Comparison of ENCODE assay signal across 17 cellular contexts in the genomic region with DNA sequence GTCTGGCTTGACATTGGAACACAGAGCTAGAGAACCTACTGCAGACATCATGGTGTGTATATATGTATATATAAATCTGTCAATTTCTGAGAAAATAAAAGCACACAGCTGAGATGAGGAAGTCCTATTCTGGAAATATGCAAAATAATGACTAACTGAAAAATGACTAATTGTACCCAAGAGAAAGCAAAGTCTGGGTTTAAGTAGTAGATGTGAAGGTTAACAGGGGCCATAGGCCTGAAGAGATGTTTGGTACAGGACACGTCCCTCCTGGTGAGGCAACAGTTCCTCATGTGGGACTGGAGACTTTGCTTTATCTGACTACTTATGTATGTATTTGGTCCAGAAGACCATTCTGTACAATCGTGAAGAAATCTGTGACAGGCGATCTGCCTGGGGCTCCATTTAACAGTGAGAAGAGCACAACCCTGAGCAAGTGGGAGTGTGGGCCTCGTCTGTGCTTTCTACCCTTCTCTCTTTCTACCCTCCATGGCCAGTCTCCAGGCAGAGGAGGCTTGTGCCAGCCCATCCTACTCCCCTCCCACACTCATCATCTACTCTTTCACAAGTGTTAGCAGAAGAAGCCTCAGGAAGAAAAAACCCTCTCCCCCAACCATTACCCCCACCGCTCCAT.
DNase-seq lines count a peak whose midpoint lies in the region; ATAC-seq lines count a peak whose summit lies in the region.
"Had no signal": no experiment of that assay in that cellular context is flagged by ENCODE, and none has a peak within 500 bp of the region (broad histone marks: within the 10 kb centered on the region; RNA-seq: fewer than 3 reads in every experiment).

No MANE protein-coding gene starts in this region.

- CTCF ChIA-PET in activated naive CD4-positive, alpha-beta T cell treated with anti-CD3 and anti-CD28 coated beads for 36 hours (lab: Charles Lee) = no interaction called here

- peaks cover 13% of the 10 kb centered on the region for H3K4me1 Mint-ChIP-seq in activated naive CD4-positive, alpha-beta T cell treated with anti-CD3 and anti-CD28 coated beads for 36 hours (ENCODE audit: low read depth)
- peaks cover 9% of the 10 kb centered on the region for H3K4me1 Mint-ChIP-seq in activated T-cell treated with anti-CD3 and anti-CD28 coated beads, Interleukin-2, amount 50 U/mL, for 72 hours (ENCODE audit: low read depth)
- peaks cover 16% of the 10 kb centered on the region for H3K4me1 Mint-ChIP-seq in stimulated activated naive CD8-positive, alpha-beta T cell treated with anti-CD3 and anti-CD28 coated beads, Interleukin-15, amount 100 ng/mL, for 72 hours
- H3K4me1 Mint-ChIP-seq: central memory CD8-positive, alpha-beta T cell; naive B cell had no signal

- DNase-seq in activated naive CD4-positive, alpha-beta T cell treated with anti-CD3 and anti-CD28 coated beads for 36 hours = peak; percentile 10
- DNase-seq in activated naive CD4-positive, alpha-beta T cell treated with anti-CD3 and anti-CD28 coated beads, Interleukin-2, amount 50 U/mL, for 16 hours = no peak
- peak in 1 of 2 donors; percentile 1 for DNase-seq in activated T-cell treated with anti-CD3 and anti-CD28 coated beads, Interleukin-2, amount 50 U/mL, for 72 hours
- no peak for DNase-seq in stimulated activated naive CD8-positive, alpha-beta T cell treated with anti-CD3 and anti-CD28 coated beads, Interleukin-15, amount 100 ng/mL, for 72 hours
- no peak for DNase-seq in GM19240 (ENCODE audit: insufficient read length, low spot score)
- no peak for DNase-seq in NCI-H1417 (lab: John Stamatoyannopoulos, UW)
- DNase-seq: Calu3, head of caudate nucleus, naive B cell, NCI-H187, NCI-H526 treated with DMSO at 0.1 percent for 48 hours, psoas muscle, T-helper 2 cell, tibial artery had no signal

- H3K27ac Mint-ChIP-seq in activated naive CD4-positive, alpha-beta T cell treated with anti-CD3 and anti-CD28 coated beads for 36 hours = peak overlapping the region; percentile 68
- H3K27ac Mint-ChIP-seq in activated T-cell treated with anti-CD3 and anti-CD28 coated beads, Interleukin-2, amount 50 U/mL, for 72 hours = peak overlapping the region; percentile 45
- H3K27ac Mint-ChIP-seq in stimulated activated naive CD8-positive, alpha-beta T cell treated with anti-CD3 and anti-CD28 coated beads, Interleukin-15, amount 100 ng/mL, for 72 hours = peak overlapping the region; percentile 20 to 24

- intact Hi-C loops in activated naive CD4-positive, alpha-beta T cell treated with anti-CD3 and anti-CD28 coated beads for 36 hours (cut with micrococcal nuclease) = loop anchor here (1.0 to 5.0 kb wide), 2 partner anchors 40 to 97 kb away; a partner anchor contains a TSS

- H3K27me3 Mint-ChIP-seq in activated naive CD4-positive, alpha-beta T cell treated with anti-CD3 and anti-CD28 coated beads for 36 hours (ENCODE audit: low read depth) = peaks cover 6% of the 10 kb centered on the region
- peaks cover 12% of the 10 kb centered on the region for H3K27me3 Mint-ChIP-seq in activated T-cell treated with anti-CD3 and anti-CD28 coated beads, Interleukin-2, amount 50 U/mL, for 72 hours (ENCODE audit: low read depth)
- H3K27me3 Mint-ChIP-seq in stimulated activated naive CD8-positive, alpha-beta T cell treated with anti-CD3 and anti-CD28 coated beads, Interleukin-15, amount 100 ng/mL, for 72 hours = peaks cover 7% of the 10 kb centered on the region
- H3K27me3 Mint-ChIP-seq: central memory CD8-positive, alpha-beta T cell; naive B cell had no signal

- peak; percentile 57 for ATAC-seq in HG03060 (IDR thresholded peaks at IDR 0.05; ENCODE audit: low read depth, unreplicated experiment)
- peak; percentile 75 to 87 for ATAC-seq in activated T-cell treated with anti-CD3 and anti-CD28 coated beads, Interleukin-2, amount 50 U/mL, for 72 hours (replicated peaks in 1 of 2)
- peak; percentile 83 for ATAC-seq in stimulated activated naive CD8-positive, alpha-beta T cell treated with anti-CD3 and anti-CD28 coated beads, Interleukin-15, amount 100 ng/mL, for 72 hours
- no peak for ATAC-seq in GM21447 (IDR thresholded peaks at IDR 0.05; ENCODE audit: unreplicated experiment)
- ATAC-seq: psoas muscle had no signal

- H3K36me3 Mint-ChIP-seq in activated naive CD4-positive, alpha-beta T cell treated with anti-CD3 and anti-CD28 coated beads for 36 hours (ENCODE audit: low read depth) = no peaks in the 10 kb centered on the region
- H3K36me3 Mint-ChIP-seq in activated T-cell treated with anti-CD3 and anti-CD28 coated beads, Interleukin-2, amount 50 U/mL, for 72 hours (ENCODE audit: insufficient read depth in 2 of 2) = no peaks in the 10 kb centered on the region
- H3K36me3 Mint-ChIP-seq: naive B cell had no signal

- no peaks in the 10 kb centered on the region for H3K9me3 Mint-ChIP-seq in activated naive CD4-positive, alpha-beta T cell treated with anti-CD3 and anti-CD28 coated beads for 36 hours
- peaks cover 0 to 3% of the 10 kb centered on the region in 2 donors for H3K9me3 Mint-ChIP-seq in activated T-cell treated with anti-CD3 and anti-CD28 coated beads, Interleukin-2, amount 50 U/mL, for 72 hours
- H3K9me3 Mint-ChIP-seq in stimulated activated naive CD8-positive, alpha-beta T cell treated with anti-CD3 and anti-CD28 coated beads, Interleukin-15, amount 100 ng/mL, for 72 hours = no peaks in the 10 kb centered on the region
- H3K9me3 Mint-ChIP-seq: central memory CD8-positive, alpha-beta T cell; naive B cell had no signal

- H3K4me3 Mint-ChIP-seq in activated naive CD4-positive, alpha-beta T cell treated with anti-CD3 and anti-CD28 coated beads for 36 hours = no peak overlapping the region
- peak overlapping the region; percentile 11 to 20 for H3K4me3 Mint-ChIP-seq in activated T-cell treated with anti-CD3 and anti-CD28 coated beads, Interleukin-2, amount 50 U/mL, for 72 hours
- H3K4me3 Mint-ChIP-seq in stimulated activated naive CD8-positive, alpha-beta T cell treated with anti-CD3 and anti-CD28 coated beads, Interleukin-15, amount 100 ng/mL, for 72 hours = peak overlapping the region; percentile 22 to 33
- H3K4me3 Mint-ChIP-seq: central memory CD8-positive, alpha-beta T cell; naive B cell had no signal
